ENCODE assay signal across 8 cellular contexts in genomic region chr17:38871247-38871991, GRCh38.
DNase-seq lines count a peak whose midpoint lies in the region; ATAC-seq and TF ChIP-seq lines count a peak whose summit lies in the region.

No MANE protein-coding gene starts in this region.

- H3K27me3 ChIP-seq in endocrine pancreas (ENCODE audit: control insufficient read depth, insufficient read depth, low read length) (no peaks in the 10 kb centered on the region), muscle layer of colon (ENCODE audit: control insufficient read depth in 1 of 2, insufficient read depth in 2 of 2, low read length in 2 of 2) (no peaks in the 10 kb centered on the region)

- peak overlapping the region; percentile 38 for H3K9ac ChIP-seq in endocrine pancreas (ENCODE audit: control insufficient read depth, insufficient read depth, low read length)
- peak overlapping the region; percentile 69 for H3K9ac ChIP-seq in muscle layer of colon (ENCODE audit: low read length)

- no peaks in the 10 kb centered on the region for H3K4me1 ChIP-seq in endocrine pancreas (ENCODE audit: control insufficient read depth, insufficient read depth, low read length)
- peaks cover 56% of the 10 kb centered on the region for H3K4me1 ChIP-seq in muscle layer of colon (ENCODE audit: insufficient read depth, low read length)

- H3K9me3 ChIP-seq in endocrine pancreas (ENCODE audit: control insufficient read depth, low read length) (no peaks in the 10 kb centered on the region), muscle layer of colon (ENCODE audit: low read length) (no peaks in the 10 kb centered on the region)

- ATAC-seq in HG03565 (IDR thresholded peaks at IDR 0.05; ENCODE audit: unreplicated experiment): no peak
- no peak for ATAC-seq in HG03571 (IDR thresholded peaks at IDR 0.05; ENCODE audit: unreplicated experiment)

- H3K36me3 ChIP-seq in endocrine pancreas (ENCODE audit: control insufficient read depth, insufficient read depth, low read length) (no peaks in the 10 kb centered on the region), muscle layer of colon (ENCODE audit: insufficient read depth, low read length) (no peaks in the 10 kb centered on the region)

- no peak for TF ChIP-seq POLR2A in NB4 (IDR thresholded peaks at IDR 0.05; ENCODE audit: extremely low read depth, insufficient read length)

- peak overlapping the region; percentile 83 for H3K27ac ChIP-seq in muscle layer of colon (ENCODE audit: low read depth, low read length)

- H3K4me3 ChIP-seq in NB4 (ENCODE audit: low read depth, low read length) (peak overlapping the region; percentile 95), endocrine pancreas (ENCODE audit: control insufficient read depth, insufficient read depth, low read length) (peak overlapping the region; percentile 62), muscle layer of colon (ENCODE audit: low read depth in 1 of 2, low read length in 2 of 2) (peak overlapping the region; percentile 60 to 94)

- DNase-seq in GDM1 (lab: John Stamatoyannopoulos, UW) (peak; percentile 48), NB4 (ENCODE audit: low read depth) (peak; percentile 94)
- DNase-seq in activated CD4-positive, alpha-beta T cell treated with anti-CD3 and anti-CD28 coated beads, Interleukin-2, amount 50 U/mL, for 48 hours: peak; percentile 81 to 88
- peak; percentile 35 to 60 (median 52) for DNase-seq in stimulated activated naive CD4-positive, alpha-beta T cell (lab: John Stamatoyannopoulos, UW)

- TF ChIP-seq CTCF in NB4 (IDR thresholded peaks at IDR 0.05; ENCODE audit: low read depth, low read length): peak; percentile 51
